In genomic region chr2:176118606-176119370, GRCh38 we compare ENCODE assay signal across 8 cellular contexts. TPM values are rescaled to one million over a fixed set of nuclear protein-coding genes. Genes with fewer than 3 reads are reported as not detected.
DNase-seq lines count a peak whose midpoint lies in the region; ATAC-seq, FAIRE-seq and TF ChIP-seq lines count a peak whose summit lies in the region.

No MANE protein-coding gene starts in this region.

- FAIRE-seq in endometrium (lab: Jason Lieb, UNC) (peak; percentile 64), urothelium cell line (lab: Jason Lieb, UNC) (no peak)

- peaks cover 100% of the 10 kb centered on the region for H3K27me3 ChIP-seq in left ventricle myocardium inferior (ENCODE audit: low read depth)

- H3K9me3 ChIP-seq in left ventricle myocardium inferior (replicated peaks), result no peaks in the 10 kb centered on the region

- intact Hi-C loops in left ventricle myocardium inferior (cut with micrococcal nuclease), result no loop called here
- intact Hi-C loops in left ventricle myocardium superior (cut with micrococcal nuclease), result no loop called here

- DNase-seq in left ventricle myocardium inferior, result no peak
- no peak for DNase-seq in left ventricle myocardium superior
- peak; percentile 17 for DNase-seq in NCI-H774 (lab: John Stamatoyannopoulos, UW)
- peak; percentile 65 for DNase-seq in urothelium cell line (ENCODE audit: low spot score)
- DNase-seq in inferior parietal cortex (ENCODE audit: extremely low spot score), result no peak

- TF ChIP-seq CTCF in left ventricle myocardium inferior (IDR thresholded peaks at IDR 0.05; ENCODE audit: borderline replicate concordance), result peak; percentile 16

- ATAC-seq in left ventricle myocardium superior (no peak), HG02973 (IDR thresholded peaks at IDR 0.05; ENCODE audit: unreplicated experiment) (no peak), GM21423 (IDR thresholded peaks at IDR 0.05; ENCODE audit: unreplicated experiment) (no peak)

- H3K4me3 ChIP-seq in left ventricle myocardium inferior, result no peak overlapping the region

- H3K4me1 ChIP-seq in left ventricle myocardium inferior, result peaks cover 18% of the 10 kb centered on the region

- H3K27ac ChIP-seq in left ventricle myocardium inferior (replicated peaks), result no peak overlapping the region

- H3K36me3 ChIP-seq in left ventricle myocardium inferior, result no peaks in the 10 kb centered on the region

RNA-seq across cellular contexts. Expression of gene HOXD10, which starts 2.2 kb away (rescaled TPM):
- not detected for total RNA-seq in left ventricle myocardium inferior
- total RNA-seq in left ventricle myocardium superior, result not detected

RNA-seq across cellular contexts. Expression of gene HOXD9, which starts 3.7 kb away (rescaled TPM):
- total RNA-seq in left ventricle myocardium inferior (0.16 TPM), left ventricle myocardium superior (not detected)

RNA-seq across cellular contexts. Expression of gene HOXD8, which starts 10.7 kb away (rescaled TPM):
- total RNA-seq in left ventricle myocardium inferior (0.14 TPM), left ventricle myocardium superior (0.92 TPM)

RNA-seq across cellular contexts. Expression of gene HOXD11, which starts 11.7 kb away (rescaled TPM):
- total RNA-seq in left ventricle myocardium inferior (not detected), left ventricle myocardium superior (not detected)

RNA-seq across cellular contexts. Expression of gene HOXD12, which starts 19.2 kb away (rescaled TPM):
- total RNA-seq in left ventricle myocardium inferior, result not detected
- total RNA-seq in left ventricle myocardium superior, result not detected

Comparison
In these comparisons a context has a peak if more than half of its experiments do, and no peak if none do; other contexts are left out.
1. DNase-seq: peak in NCI-H774 (single experiment) and urothelium cell line (single experiment); none in left ventricle myocardium inferior (single experiment), left ventricle myocardium superior (single experiment) and inferior parietal cortex (single experiment).